In the genomic region with DNA sequence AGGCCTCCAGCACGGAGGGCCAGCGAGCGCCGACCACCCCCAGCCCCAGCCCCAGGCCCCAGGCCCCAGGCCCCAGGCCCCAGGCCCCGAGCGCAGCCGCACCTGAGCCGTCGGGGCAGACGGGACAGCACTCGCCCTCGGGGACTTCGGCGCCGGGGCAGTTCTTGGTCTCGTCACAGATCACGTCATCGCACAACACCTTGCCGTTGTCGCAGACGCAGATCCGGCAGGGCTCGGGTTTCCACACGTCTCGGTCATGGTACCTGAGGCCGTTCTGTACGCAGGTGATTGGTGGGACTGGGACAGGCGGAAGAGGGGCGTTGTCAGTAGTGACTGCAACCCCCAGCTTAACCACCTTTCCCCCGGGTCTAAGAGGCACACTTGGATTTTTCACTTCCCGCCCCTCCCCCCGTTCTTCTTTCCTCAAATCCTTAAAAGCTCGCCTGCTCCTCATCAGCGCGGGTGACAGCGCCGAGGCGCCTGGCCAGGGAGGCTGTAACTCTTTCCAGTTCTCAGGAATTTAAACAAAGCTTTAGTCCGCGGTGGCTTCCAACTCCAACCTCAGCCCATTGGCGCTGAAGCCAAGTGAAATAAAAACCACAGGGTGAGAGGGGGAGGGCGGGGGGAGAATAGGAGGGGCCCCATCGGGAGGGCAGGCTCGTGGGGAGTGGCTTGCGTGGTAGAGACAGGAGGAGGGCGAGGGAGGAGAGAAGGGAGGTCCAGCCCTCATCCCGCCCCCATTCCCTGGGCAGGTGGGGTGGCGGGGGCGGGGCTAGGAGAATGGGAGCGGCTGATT, we compare ENCODE assay signal across 8 cellular contexts. TPM values are rescaled to one million over a fixed set of nuclear protein-coding genes. Genes with fewer than 3 reads are reported as not detected.
A peak's percentile ranks its signal among the peaks of the same experiment; 100 is the strongest.
DNase-seq lines count a peak whose midpoint lies in the region; ATAC-seq and TF ChIP-seq lines count a peak whose summit lies in the region.

No MANE protein-coding gene starts in this region.

- peak overlapping the region; percentile 57 for H3K4me3 ChIP-seq in lower lobe of right lung

- H3K27ac ChIP-seq in lower lobe of right lung, result peak overlapping the region; percentile 79

- peak; percentile 35 for DNase-seq in DMS153 treated with DMSO at 0.1 percent for 48 hours (lab: John Stamatoyannopoulos, UW; ENCODE audit: unreplicated experiment)
- DNase-seq in NCI-H345 treated with DMSO at 0.1 percent for 48 hours (lab: John Stamatoyannopoulos, UW; ENCODE audit: unreplicated experiment), result peak; percentile 75
- peak; percentile 14 to 36 for DNase-seq in activated CD4-positive, alpha-beta T cell treated with anti-CD3 and anti-CD28 coated beads, Interleukin-2, amount 50 U/mL, for 24 hours (ENCODE audit: low read depth in 1 of 2, low spot score in 1 of 2)
- DNase-seq in ecto neural progenitor cell (ENCODE audit: low spot score), result peak; percentile 92
- DNase-seq in lower lobe of right lung, result peak; percentile 93
- peak in 2 of 3 experiments; percentile 13 to 69 for DNase-seq in stimulated activated CD4-positive, alpha-beta T cell treated with anti-CD3 and anti-CD28 coated beads, TNF-alpha, amount 100 ng/mL, for 24 hours (ENCODE audit: low read depth in 3 of 3)

- ATAC-seq in HG02642 (IDR thresholded peaks at IDR 0.05; ENCODE audit: poor library complexity, unreplicated experiment) (peak; percentile 41), lower lobe of right lung (peak; percentile 95), GM21423 (IDR thresholded peaks at IDR 0.05; ENCODE audit: unreplicated experiment) (no peak)

- peaks cover 35% of the 10 kb centered on the region for H3K36me3 ChIP-seq in lower lobe of right lung

- intact Hi-C loops in lower lobe of right lung (cut with DNase I), result loop anchor here (10.0 kb wide), 1 partner anchor 65 kb away; no protein-coding TSS in a partner anchor

- H3K4me1 ChIP-seq in lower lobe of right lung, result peaks cover 45% of the 10 kb centered on the region

- H3K9me3 ChIP-seq in lower lobe of right lung, result no peaks in the 10 kb centered on the region

- no peak for TF ChIP-seq CTCF in lower lobe of right lung (IDR thresholded peaks at IDR 0.05)

- peaks cover 32% of the 10 kb centered on the region for H3K27me3 ChIP-seq in lower lobe of right lung (ENCODE audit: low read depth)

RNA-seq across cellular contexts. Expression of a gene that starts 1.6 kb away (rescaled TPM):
- total RNA-seq in lower lobe of right lung, result 142 TPM

RNA-seq across cellular contexts. Expression of a gene that starts 34.0 kb away (rescaled TPM):
- 9.1 TPM for total RNA-seq in lower lobe of right lung

RNA-seq across cellular contexts. Expression of a gene that starts 49.4 kb away (rescaled TPM):
- total RNA-seq in lower lobe of right lung, result 92.6 TPM

Comparison
In these comparisons a context has a peak if more than half of its experiments do, and no peak if none do; other contexts are left out.
1. DNase-seq: peak in every context shown above with its lines; median percentile 93 in lower lobe of right lung; 92 in ecto neural progenitor cell; 75 in NCI-H345 treated with DMSO at 0.1 percent for 48 hours; 41 in stimulated activated CD4-positive, alpha-beta T cell treated with anti-CD3 and anti-CD28 coated beads, TNF-alpha, amount 100 ng/mL, for 24 hours; 35 in DMS153 treated with DMSO at 0.1 percent for 48 hours; 25 in activated CD4-positive, alpha-beta T cell treated with anti-CD3 and anti-CD28 coated beads, Interleukin-2, amount 50 U/mL, for 24 hours.